ENCODE assay signal across 8 cellular contexts in genomic region chr17:45135978-45136791, GRCh38. TPM values are rescaled to one million over a fixed set of nuclear protein-coding genes. Genes with fewer than 3 reads are reported as not detected.
DNase-seq lines count a peak whose midpoint lies in the region; ATAC-seq and TF ChIP-seq lines count a peak whose summit lies in the region.

No MANE protein-coding gene starts in this region.

- intact Hi-C loops in Right ventricle myocardium superior (cut with DNase I) (loop anchor here (1.0 kb wide), 1 partner anchor 62 kb away; no protein-coding TSS in a partner anchor), Right ventricle myocardium inferior (cut with DNase I) (loop anchor here (1.0 kb wide), 1 partner anchor 61 kb away; no protein-coding TSS in a partner anchor)

- no peaks in the 10 kb centered on the region for H3K27me3 ChIP-seq in mononuclear cell (ENCODE audit: insufficient read depth, low read length)

- no peak for TF ChIP-seq CTCF in cardiac fibroblast (IDR thresholded peaks at IDR 0.05; ENCODE audit: low read depth, low read length)

- ATAC-seq in Right ventricle myocardium superior (ENCODE audit: poor library complexity) (no peak), Right ventricle myocardium inferior (no peak), GM19397 (IDR thresholded peaks at IDR 0.05; ENCODE audit: unreplicated experiment) (no peak), HG03280 (IDR thresholded peaks at IDR 0.05; ENCODE audit: unreplicated experiment) (no peak), GM18867 (IDR thresholded peaks at IDR 0.05; ENCODE audit: unreplicated experiment) (no peak)

- DNase-seq in Right ventricle myocardium superior (peak; percentile 45), Right ventricle myocardium inferior (ENCODE audit: missing footprints) (no peak), cardiac fibroblast (ENCODE audit: low read depth in 2 of 2) (no peak), NCI-H1105 (lab: John Stamatoyannopoulos, UW) (no peak)

- H3K4me1 ChIP-seq in mononuclear cell (ENCODE audit: insufficient read depth, low read length): peaks cover 27% of the 10 kb centered on the region

- H3K4me3 ChIP-seq in cardiac fibroblast (replicated peaks in 1 of 2; ENCODE audit: low read depth in 2 of 2, low read length in 2 of 2): peak overlapping the region; percentile 69 to 76
- H3K4me3 ChIP-seq in mononuclear cell (ENCODE audit: low read length): peak overlapping the region; percentile 59

- H3K9me3 ChIP-seq in mononuclear cell (ENCODE audit: low read depth, low read length): no peaks in the 10 kb centered on the region

RNA-seq across cellular contexts. Expression of gene ACBD4, which starts 0.7 kb away (rescaled TPM):
- total RNA-seq in Right ventricle myocardium superior (8.0 TPM), Right ventricle myocardium inferior (6.7 TPM), mononuclear cell (6.9 TPM)

RNA-seq across cellular contexts. Expression of gene PLCD3, which starts 3.9 kb away (rescaled TPM):
- 201 TPM for total RNA-seq in Right ventricle myocardium superior
- total RNA-seq in Right ventricle myocardium inferior: 200 TPM
- total RNA-seq in mononuclear cell: 1.9 TPM

RNA-seq across cellular contexts. Expression of gene HEXIM1, which starts 12.1 kb away (rescaled TPM):
- total RNA-seq in Right ventricle myocardium superior (31.2 TPM), Right ventricle myocardium inferior (33.1 TPM), mononuclear cell (17.9 TPM)

RNA-seq across cellular contexts. Expression of gene HEXIM2, which starts 25.5 kb away (rescaled TPM):
- total RNA-seq in Right ventricle myocardium superior: 8.0 TPM
- total RNA-seq in Right ventricle myocardium inferior: 9.0 TPM
- 3.4 TPM for total RNA-seq in mononuclear cell

Comparison
In these comparisons a context has a peak if more than half of its experiments do, and no peak if none do; other contexts are left out.
1. RNA of gene PLCD3, which starts 3.9 kb away (total RNA-seq): 201 TPM in Right ventricle myocardium superior (single experiment) and 200 TPM in Right ventricle myocardium inferior (single experiment); 1.9 TPM in mononuclear cell (single experiment); every median in the first group is over 10 times any median in the second.